In genomic region chr12:114682920-114683708, GRCh38 we compare ENCODE assay signal across 8 cellular contexts. TPM values are rescaled to one million over a fixed set of nuclear protein-coding genes. Genes with fewer than 3 reads are reported as not detected.
DNase-seq lines count a peak whose midpoint lies in the region; ATAC-seq and TF ChIP-seq lines count a peak whose summit lies in the region.

No MANE protein-coding gene starts in this region.

- peak overlapping the region; percentile 86 to 96 for H3K27ac ChIP-seq in lung (ENCODE audit: low read depth in 1 of 2, low read length in 1 of 2)
- peak overlapping the region; percentile 95 for H3K27ac ChIP-seq in urinary bladder (ENCODE audit: low read depth)

- 4% methylated on average over 51 of the region's 51 CpGs for WGBS in lung, 2 donors
- WGBS in urinary bladder: under 1% methylated on average over 51 of the region's 51 CpGs

- no peaks in the 10 kb centered on the region for H3K9me3 ChIP-seq in lung (ENCODE audit: control insufficient read depth in 2 of 2, insufficient read depth in 1 of 2, low read length in 1 of 2)

- H3K4me3 Mint-ChIP-seq in central memory CD8-positive, alpha-beta T cell: peak overlapping the region; percentile 74

- H3K9me3 Mint-ChIP-seq in central memory CD8-positive, alpha-beta T cell: no peaks in the 10 kb centered on the region

- H3K36me3 Mint-ChIP-seq in central memory CD8-positive, alpha-beta T cell (ENCODE audit: insufficient read depth): peaks cover 6% of the 10 kb centered on the region

- no peaks in the 10 kb centered on the region for H3K27me3 ChIP-seq in lung (ENCODE audit: control insufficient read depth, insufficient read depth)

- H3K4me1 Mint-ChIP-seq in central memory CD8-positive, alpha-beta T cell: peaks cover 16% of the 10 kb centered on the region

- H3K27ac Mint-ChIP-seq in central memory CD8-positive, alpha-beta T cell (ENCODE audit: low read depth): no peak overlapping the region

- no peaks in the 10 kb centered on the region for H3K36me3 ChIP-seq in lung (ENCODE audit: control insufficient read depth in 2 of 2, insufficient read depth in 2 of 2, low read length in 2 of 2)
- peaks cover 11% of the 10 kb centered on the region for H3K36me3 ChIP-seq in urinary bladder (ENCODE audit: insufficient read depth)

- peak overlapping the region; percentile 78 for H3K4me3 ChIP-seq in AG09309 (ENCODE audit: control insufficient read depth, low read depth, low read length)
- peak overlapping the region; percentile 79 for H3K4me3 ChIP-seq in lung
- H3K4me3 ChIP-seq in urinary bladder (ENCODE audit: low read depth, low read length): peak overlapping the region; percentile 93

- no peak for ATAC-seq in central memory CD8-positive, alpha-beta T cell (replicated peaks; ENCODE audit: extremely low read depth, poor library complexity, severe bottlenecking)
- ATAC-seq in lung (ENCODE audit: insufficient read depth, low FRiP score): no peak
- ATAC-seq in HG03439 (IDR thresholded peaks at IDR 0.05; ENCODE audit: unreplicated experiment): no peak

- DNase-seq in AG09309 (ENCODE audit: low read depth) (no peak), LoVo (ENCODE audit: low spot score) (peak; percentile 38), lung (ENCODE audit: low spot score) (no peak), GM19240 (ENCODE audit: insufficient read length, low spot score) (no peak), NCI-H1436 treated with DMSO at 0.1 percent for 48 hours (lab: John Stamatoyannopoulos, UW) (no peak)
- no peak for DNase-seq in central memory CD8-positive, alpha-beta T cell (ENCODE audit: low spot score in 2 of 2)

- TF ChIP-seq CTCF in AG09309 (IDR thresholded peaks at IDR 0.05; ENCODE audit: control insufficient read depth, insufficient read depth, low read depth, low read length, missing control alignments) (no peak), lung (IDR thresholded peaks at IDR 0.05; ENCODE audit: control extremely low read depth, extremely low read depth) (no peak)

- H3K4me1 ChIP-seq in lung (ENCODE audit: control insufficient read depth in 2 of 2, insufficient read depth in 2 of 2, low read length in 2 of 2): peaks cover 3% of the 10 kb centered on the region in 2 donors
- H3K4me1 ChIP-seq in urinary bladder (ENCODE audit: insufficient read depth): no peaks in the 10 kb centered on the region

- H3K27me3 Mint-ChIP-seq in central memory CD8-positive, alpha-beta T cell: peaks cover 94% of the 10 kb centered on the region

RNA-seq across cellular contexts. Expression of gene TBX3, which starts 0.9 kb away (rescaled TPM):
- total RNA-seq in lung (100 to 1,000 TPM in 1 of 2 donors, 10 to 100 TPM in 1; 48.4 to 126 TPM), urinary bladder (123 TPM)
- polyA plus RNA-seq in lung (10 to 100 TPM; 19.3 to 30.8 TPM), urinary bladder (53.8 TPM)
